ENCODE assay signal across 7 cellular contexts in genomic region chr22:26835929-26836528, GRCh38.
DNase-seq lines count a peak whose midpoint lies in the region; ATAC-seq and TF ChIP-seq lines count a peak whose summit lies in the region.

No MANE protein-coding gene starts in this region.

- H3K27ac Mint-ChIP-seq in naive B cell (peak overlapping the region in 1 of 6 donors; percentile 17), type B pancreatic cell (no peak overlapping the region)

- H3K4me3 Mint-ChIP-seq in naive B cell (no peak overlapping the region), type B pancreatic cell (no peak overlapping the region)

- no peaks in the 10 kb centered on the region for H3K9me3 ChIP-seq in WERI-Rb-1 (ENCODE audit: severe bottlenecking)

- ATAC-seq in naive B cell (ENCODE audit: low read depth in 2 of 2): no peak

- no peak overlapping the region for H3K27ac ChIP-seq in WERI-Rb-1

- H3K9me3 Mint-ChIP-seq in naive B cell: no peaks in the 10 kb centered on the region
- H3K9me3 Mint-ChIP-seq in type B pancreatic cell: no peaks in the 10 kb centered on the region

- TF ChIP-seq CTCF in WERI-Rb-1 (IDR thresholded peaks at IDR 0.05; ENCODE audit: low read depth, low read length) (peak; percentile 71), type B pancreatic cell (conservative IDR thresholded peaks at IDR 0.05) (peak; percentile 80)

- H3K27me3 Mint-ChIP-seq in naive B cell (no peaks in the 10 kb centered on the region), type B pancreatic cell (peaks cover 33% of the 10 kb centered on the region)

- H3K36me3 ChIP-seq in WERI-Rb-1: no peaks in the 10 kb centered on the region

- no peaks in the 10 kb centered on the region for H3K4me1 Mint-ChIP-seq in naive B cell
- peaks cover 14% of the 10 kb centered on the region for H3K4me1 Mint-ChIP-seq in type B pancreatic cell (ENCODE audit: unreplicated experiment)

- DNase-seq in EH (ENCODE audit: low read depth): peak; percentile 52
- peak in 54 of 76 experiments; percentile 2 to 64 (median 28) for DNase-seq in HUDEP-2 (lab: John Stamatoyannopoulos, UW; ENCODE audit: unreplicated experiment in 76 of 76)
- peak; percentile 64 for DNase-seq in WERI-Rb-1
- peak; percentile 77 for DNase-seq in ecto neural progenitor cell (ENCODE audit: low spot score)
- DNase-seq in naive B cell: peak; percentile 8
- no peak for DNase-seq in type B pancreatic cell (ENCODE audit: extremely low spot score, unreplicated experiment)
- no peak for DNase-seq in dedifferentiated amniotic fluid mesenchymal stem cell (ENCODE audit: extremely low spot score)

- H3K4me3 ChIP-seq in WERI-Rb-1 (ENCODE audit: low read depth, low read length): no peak overlapping the region

- H3K27me3 ChIP-seq in WERI-Rb-1 (ENCODE audit: insufficient read depth, low read depth, severe bottlenecking): no peaks in the 10 kb centered on the region

- peaks cover 0 to 14% of the 10 kb centered on the region in 2 donors for H3K36me3 Mint-ChIP-seq in naive B cell
- H3K36me3 Mint-ChIP-seq in type B pancreatic cell: no peaks in the 10 kb centered on the region

Comparison
In these comparisons a context has a peak if more than half of its experiments do, and no peak if none do; other contexts are left out.
1. DNase-seq: peak in EH (single experiment), HUDEP-2 (54 of 76), WERI-Rb-1 (single experiment), ecto neural progenitor cell (single experiment) and naive B cell (single experiment); none in type B pancreatic cell (single experiment) and dedifferentiated amniotic fluid mesenchymal stem cell (single experiment).